Comparison of ENCODE assay signal across 8 cellular contexts in genomic region chr1:66924756-66925557, GRCh38. TPM values are rescaled to one million over a fixed set of nuclear protein-coding genes. Genes with fewer than 3 reads are reported as not detected.
DNase-seq lines count a peak whose midpoint lies in the region; ATAC-seq lines count a peak whose summit lies in the region.

TSS of gene DNAI4 (minus strand) at chr1:66924856. CDS start at chr1:66924831, 25 bp downstream.
TSS of gene MIER1 (plus strand) at chr1:66924990. CDS start at chr1:66925029, 39 bp downstream.

- ATAC-seq in GM21360 (IDR thresholded peaks at IDR 0.05; ENCODE audit: unreplicated experiment) = peak; percentile 93

- DNase-seq in COR-L47 (lab: John Stamatoyannopoulos, UW) = peak; percentile 98
- peak; percentile 99 for DNase-seq in HT-29 (ENCODE audit: low spot score)
- DNase-seq in NK-92 treated with Interleukin-12 subunit alpha and Interleukin-12 subunit beta, amount 100 ng/mL, for 24 hours (lab: John Stamatoyannopoulos, UW) = peak; percentile 95
- peak; percentile 90 to 94 for DNase-seq in activated CD8-positive, alpha-beta memory T cell treated with anti-CD3 and anti-CD28 coated beads for 4 hours (ENCODE audit: low read depth in 2 of 2)
- DNase-seq in effector CD8-positive, alpha-beta T cell (lab: John Stamatoyannopoulos, UW) = peak; percentile 93
- peak; percentile 99 for DNase-seq in lung microvascular endothelial cell (ENCODE audit: low read depth in 2 of 2)
- DNase-seq in stimulated activated CD4-positive, alpha-beta T cell treated with anti-CD3 and anti-CD28 coated beads, TNF-alpha, amount 100 ng/mL, for 4 hours (ENCODE audit: low read depth in 3 of 3) = peak; percentile 92 to 94 (median 92)

RNA-seq across cellular contexts. Expression of gene DNAI4, which starts in this region (rescaled TPM):
- total RNA-seq in HT-29 (2014; rRNA removed; shearing (Covaris generic)) = 0.68 and 1.4 TPM in 2 replicates
- total RNA-seq in lung microvascular endothelial cell = 1.5 and 6.0 TPM in 2 replicates

RNA-seq across cellular contexts. Expression of gene MIER1, which starts in this region (rescaled TPM):
- total RNA-seq in HT-29 (2014; rRNA removed; shearing (Covaris generic)) = 10.8 and 12.5 TPM in 2 replicates
- total RNA-seq in lung microvascular endothelial cell = 15.3 and 24.0 TPM in 2 replicates

Comparison
In these comparisons a context has a peak if more than half of its experiments do, and no peak if none do; other contexts are left out.
1. Peak in every context shown above with its lines: DNase-seq and ATAC-seq.